ENCODE assay signal across 22 cellular contexts in the genomic region with DNA sequence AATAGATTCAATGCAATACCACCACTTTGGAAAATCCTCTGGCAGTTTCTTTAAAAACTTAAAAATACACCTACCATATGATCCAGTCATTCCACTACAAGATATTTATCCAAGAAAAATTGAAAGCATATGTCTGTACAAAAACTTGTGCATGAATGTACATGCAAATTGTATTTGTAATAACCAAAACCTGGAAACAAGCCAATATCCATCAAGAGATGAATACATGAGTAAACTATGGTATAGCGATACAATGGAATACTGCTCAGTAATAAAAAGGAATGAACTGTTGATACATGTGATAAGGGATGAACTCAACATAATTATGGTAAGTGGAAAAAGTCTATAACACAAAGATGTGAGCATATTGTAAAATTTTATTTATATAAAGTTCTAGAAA.
"Had no signal": no experiment of that assay in that cellular context is flagged by ENCODE, and none has a peak within 500 bp of the region (broad histone marks: within the 10 kb centered on the region; RNA-seq: fewer than 3 reads in every experiment).

No MANE protein-coding gene starts in this region.

- DNase-seq: activated CD4-positive, CD25-positive, alpha-beta regulatory T cell treated with anti-CD3 and anti-CD28 coated beads, Interleukin-2, amount 50 U/mL, for 72 hours; activated T-cell treated with anti-CD3 and anti-CD28 coated beads, Interleukin-2, amount 50 U/mL, for 1 hour; aorta; brain microvascular endothelial cell; central memory CD4-positive, alpha-beta T cell; effector memory CD4-positive, alpha-beta T cell; glutamatergic neuron; hippocampal formation; left ventricle myocardium superior; pancreas; psoas muscle; spleen; stimulated activated CD4-positive, alpha-beta T cell treated with anti-CD3 and anti-CD28 coated beads, Interleukin-4, amount 100 ng/mL, for 1 hour; stimulated activated naive CD4-positive, alpha-beta T cell; testis; trophoblast cell; uterus; WERI-Rb-1 had no signal

- ATAC-seq: activated naive CD4-positive, alpha-beta T cell treated with anti-CD3 and anti-CD28 coated beads, Interleukin-2, amount 50 U/mL, for 72 hours; left ventricle myocardium superior; natural killer cell treated with Interleukin-12 subunit alpha and Interleukin-12 subunit beta and Interleukin-15 and Interleukin-18, amount 100 ng/mL, for 72 hours; pancreas; psoas muscle had no signal

- H3K36me3 ChIP-seq: brain microvascular endothelial cell, esophagus muscularis mucosa, pancreas, right atrium auricular region, spleen, uterus, WERI-Rb-1 had no signal

- H3K4me1 ChIP-seq: esophagus muscularis mucosa, pancreas, psoas muscle, right atrium auricular region, spleen, testis, uterus had no signal

- H3K4me3 ChIP-seq: esophagus muscularis mucosa, pancreas, psoas muscle, right atrium auricular region, spleen, testis, uterus had no signal

- H3K27ac ChIP-seq: brain microvascular endothelial cell, esophagus muscularis mucosa, pancreas, psoas muscle, right atrium auricular region, spleen, testis, uterus, WERI-Rb-1 had no signal

- H3K27me3 ChIP-seq: brain microvascular endothelial cell, esophagus muscularis mucosa, pancreas, right atrium auricular region, spleen, testis, uterus had no signal

- H3K9me3 ChIP-seq: esophagus muscularis mucosa, pancreas, psoas muscle, right atrium auricular region, spleen, testis, uterus had no signal
